10 cellular contexts compared by ENCODE assay signal in the genomic region with DNA sequence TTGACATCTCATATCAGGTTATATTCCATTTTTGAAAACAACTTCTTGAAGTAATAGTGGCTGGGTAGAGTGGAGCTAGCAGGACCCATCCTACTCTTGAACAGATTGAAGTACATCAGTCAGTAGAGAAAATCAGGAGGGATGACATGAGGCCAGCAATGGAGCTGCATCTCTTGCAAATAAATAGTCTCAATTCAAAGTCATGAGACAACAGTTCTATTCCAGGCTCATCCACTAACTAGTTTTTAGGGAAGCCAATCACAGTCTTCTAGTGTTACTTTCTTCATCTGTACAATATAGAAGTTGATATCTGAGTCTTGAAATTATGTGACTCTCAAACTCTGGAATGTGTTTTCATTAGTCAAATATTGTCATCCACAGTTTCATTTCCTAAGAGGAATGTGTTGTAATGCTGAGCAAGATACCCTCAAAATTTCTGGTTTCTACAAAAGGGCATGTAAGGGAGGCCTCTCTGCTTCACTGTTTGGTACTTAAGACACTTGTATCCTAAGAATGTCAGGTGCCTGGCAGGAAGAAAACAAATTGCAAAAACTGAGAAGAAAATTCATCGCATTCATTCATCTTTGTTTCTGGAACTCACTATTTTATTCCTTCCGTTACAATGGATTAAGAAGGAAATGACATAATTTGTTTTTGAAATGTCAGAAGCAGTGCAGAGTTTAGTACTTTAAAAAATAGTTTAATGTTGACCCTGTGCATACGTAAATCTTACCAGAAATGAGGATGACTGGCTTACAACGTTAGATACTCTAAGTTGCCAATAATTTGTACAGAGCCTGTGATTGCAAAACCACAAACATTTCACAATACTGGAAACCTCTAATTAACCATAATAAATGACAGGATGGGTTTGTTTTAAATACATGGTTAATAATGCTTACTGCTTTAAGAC.
DNase-seq lines count a peak whose midpoint lies in the region; ATAC-seq and TF ChIP-seq lines count a peak whose summit lies in the region.
"Had no signal": no experiment of that assay in that cellular context is flagged by ENCODE, and none has a peak within 500 bp of the region (broad histone marks: within the 10 kb centered on the region; RNA-seq: fewer than 3 reads in every experiment).

No MANE protein-coding gene starts in this region.

- peak; percentile 71 to 85 for ATAC-seq in lower lobe of right lung

- no peak for TF ChIP-seq POLR2A in tibial nerve (IDR thresholded peaks at IDR 0.05)

- intact Hi-C loops in lower lobe of right lung (cut with DNase I), result no loop called here

- DNase-seq in NCI-H460 (ENCODE audit: extremely low read depth, low read depth) (peak; percentile 75), dermis blood vessel endothelial cell (peak; percentile 74), lower lobe of right lung (no peak), tibial nerve (ENCODE audit: low spot score in 2 of 2) (peak in 1 of 2 donors; percentile 58), NCI-H1092 treated with DMSO at 0.1 percent for 48 hours (lab: John Stamatoyannopoulos, UW) (no peak), COR-L47 (lab: John Stamatoyannopoulos, UW) (no peak), WERI-Rb-1 (no peak), T-helper 9 cell (no peak)
- DNase-seq: activated naive CD4-positive, alpha-beta T cell; T-helper 2 cell had no signal

- H3K9me3 ChIP-seq in lower lobe of right lung (no peaks in the 10 kb centered on the region), tibial nerve (no peaks in the 10 kb centered on the region), WERI-Rb-1 (ENCODE audit: severe bottlenecking) (no peaks in the 10 kb centered on the region)

- TF ChIP-seq CTCF in lower lobe of right lung (IDR thresholded peaks at IDR 0.05), result no peak
- TF ChIP-seq CTCF in tibial nerve (IDR thresholded peaks at IDR 0.05), result peak in 1 of 5 experiments; percentile 3
- no peak for TF ChIP-seq CTCF in WERI-Rb-1 (IDR thresholded peaks at IDR 0.05; ENCODE audit: low read depth, low read length)

- H3K4me1 ChIP-seq in lower lobe of right lung, result peaks cover 43% of the 10 kb centered on the region
- H3K4me1 ChIP-seq in tibial nerve, result peaks cover 0 to 76% (median 19%) of the 10 kb centered on the region in 4 donors

- 24 to 29% methylated on average over 4 of the region's 4 CpGs for WGBS in tibial nerve, 2 donors

- no peaks in the 10 kb centered on the region for H3K27me3 ChIP-seq in lower lobe of right lung (ENCODE audit: low read depth)
- H3K27me3 ChIP-seq in tibial nerve, result no peaks in the 10 kb centered on the region
- no peaks in the 10 kb centered on the region for H3K27me3 ChIP-seq in WERI-Rb-1 (ENCODE audit: insufficient read depth, low read depth, severe bottlenecking)

- H3K36me3 ChIP-seq in lower lobe of right lung (no peaks in the 10 kb centered on the region), tibial nerve (no peaks in the 10 kb centered on the region), WERI-Rb-1 (no peaks in the 10 kb centered on the region)

- peak overlapping the region; percentile 68 for H3K27ac ChIP-seq in lower lobe of right lung
- peak overlapping the region; percentile 58 to 89 (median 72) for H3K27ac ChIP-seq in tibial nerve
- no peak overlapping the region for H3K27ac ChIP-seq in WERI-Rb-1

- H3K4me3 ChIP-seq in lower lobe of right lung (no peak overlapping the region), tibial nerve (no peak overlapping the region), WERI-Rb-1 (ENCODE audit: low read depth, low read length) (no peak overlapping the region)

- TF ChIP-seq EP300 in tibial nerve (IDR thresholded peaks at IDR 0.05), result peak; percentile 70 to 91

Comparison
In these comparisons a context has a peak if more than half of its experiments do, and no peak if none do; other contexts are left out.
1. DNase-seq: peak in NCI-H460 (single experiment) and dermis blood vessel endothelial cell (single experiment); none in lower lobe of right lung (single experiment), NCI-H1092 treated with DMSO at 0.1 percent for 48 hours (single experiment), COR-L47 (single experiment), WERI-Rb-1 (single experiment) and T-helper 9 cell (single experiment).